In genomic region chr15:72670656-72671352, GRCh38 we compare ENCODE assay signal across 8 cellular contexts. TPM values are rescaled to one million over a fixed set of nuclear protein-coding genes. Genes with fewer than 3 reads are reported as not detected.
DNase-seq lines count a peak whose midpoint lies in the region; ATAC-seq and TF ChIP-seq lines count a peak whose summit lies in the region.
"Not testable (repeated sequence)": the region's sequence is repeated elsewhere in the genome, so short reads cannot be mapped to it uniquely, and the experiment has no call there.

No MANE protein-coding gene starts in this region.

- TF ChIP-seq CTCF in adrenal gland (IDR thresholded peaks at IDR 0.05), result peak; percentile 65 to 91 (median 83)
- peak; percentile 82 for TF ChIP-seq CTCF in cardiac muscle cell (IDR thresholded peaks at IDR 0.05; ENCODE audit: low read depth, low read length)
- TF ChIP-seq CTCF in neural progenitor cell (IDR thresholded peaks at IDR 0.05), result peak; percentile 69

- not testable (repeated sequence) for H3K9ac ChIP-seq in neural progenitor cell

- H3K9me3 ChIP-seq in adrenal gland (replicated peaks in 1 of 3); cardiac muscle cell (ENCODE audit: low read depth); neural progenitor cell (ENCODE audit: low read depth): not testable (repeated sequence)

- in situ Hi-C loops in Caki2 (cut with HindIII; ENCODE audit: low pct_unique_long_range_greater_than_20kb, low sequenced_read_pairs), result not testable (repeated sequence)

- not testable (repeated sequence) for H3K27ac Mint-ChIP-seq in neural progenitor cell

- not testable (repeated sequence) for H3K4me1 ChIP-seq in adrenal gland (replicated peaks in 1 of 2); cardiac muscle cell (ENCODE audit: low read depth); neural progenitor cell

- not testable (repeated sequence) for H3K36me3 Mint-ChIP-seq in neural progenitor cell

- intact Hi-C loops in adrenal gland (cut with DNase I), result loop anchor here in 1 of 2 donors (10.0 kb wide), 1 partner anchor 76 kb away; no protein-coding TSS in a partner anchor

- H3K4me2 ChIP-seq in neural progenitor cell, result peak overlapping the region; percentile 75

- not testable (repeated sequence) for H4K20me1 ChIP-seq in neural progenitor cell (ENCODE audit: low read depth)

- H3K4me3 ChIP-seq in adrenal gland (peak overlapping the region in 1 of 4 donors; percentile 22), cardiac muscle cell (peak overlapping the region; percentile 12), neural progenitor cell (peak overlapping the region; percentile 40)

- peak; percentile 90 for DNase-seq in Caki2 (ENCODE audit: low read depth)
- peak; percentile 37 for DNase-seq in T-helper 22 cell (ENCODE audit: low read depth)
- DNase-seq in adrenal gland, result peak; percentile 80 to 94 (median 88)
- DNase-seq in cardiac muscle cell (ENCODE audit: low read depth in 1 of 2, low spot score in 1 of 2), result peak; percentile 65 to 87
- DNase-seq in neural progenitor cell (ENCODE audit: low spot score), result peak; percentile 89
- DNase-seq in stimulated activated CD8-positive, alpha-beta memory T cell treated with anti-CD3 and anti-CD28 coated beads, Interleukin-4, amount 100 ng/mL, for 48 hours, result peak; percentile 82

- not testable (repeated sequence) for H3K79me2 ChIP-seq in neural progenitor cell (ENCODE audit: low read depth)

- peaks cover 11% of the 10 kb centered on the region for H3K4me1 Mint-ChIP-seq in neural progenitor cell

- not testable (repeated sequence) for H3K27me3 ChIP-seq in adrenal gland, cardiac muscle cell, neural progenitor cell

- not testable (repeated sequence) for H3K9me3 Mint-ChIP-seq in neural progenitor cell

- not testable (repeated sequence) for H3K36me3 ChIP-seq in adrenal gland (replicated peaks in 1 of 2); cardiac muscle cell; neural progenitor cell

- peak in 1 of 2 donors; percentile 15 for TF ChIP-seq POLR2A in adrenal gland (IDR thresholded peaks at IDR 0.05)

- peak overlapping the region in 2 of 5 donors; percentile 32 to 69 for H3K27ac ChIP-seq in adrenal gland
- not testable (repeated sequence) for H3K27ac ChIP-seq in cardiac muscle cell, neural progenitor cell

- ATAC-seq in GM21367 (IDR thresholded peaks at IDR 0.05; ENCODE audit: unreplicated experiment) (peak; percentile 71), HG03520 (IDR thresholded peaks at IDR 0.05; ENCODE audit: unreplicated experiment) (peak; percentile 67)

- not testable (repeated sequence) for H3K27me3 Mint-ChIP-seq in neural progenitor cell (ENCODE audit: insufficient read depth, low read depth)

- H3F3A ChIP-seq in neural progenitor cell (ENCODE audit: low read depth), result not testable (repeated sequence)

- 0 to 7% (median 4%) methylated on average over 4 to 8 of the region's 8 CpGs for WGBS in adrenal gland, 4 donors

- H3K4me3 Mint-ChIP-seq in neural progenitor cell, result peak overlapping the region; percentile 85

- peak overlapping the region; percentile 74 for H2AFZ ChIP-seq in neural progenitor cell (replicated peaks)

RNA-seq across cellular contexts. Expression of gene HIGD2B, which starts 15.2 kb away (rescaled TPM):
- not detected in 2 replicates for total RNA-seq in Caki2 (2014; rRNA removed; shearing (Covaris generic); ENCODE audit: low replicate concordance)
- total RNA-seq in adrenal gland (not detected), cardiac muscle cell (not detected in 2 replicates), neural progenitor cell (ENCODE audit: low replicate concordance) (not detected in 2 replicates)
- polyA plus RNA-seq in adrenal gland (under 1 TPM in 1 of 3 donors, not detected in 2; 0.10 TPM), cardiac muscle cell (0.99 TPM in 1 of 2 replicates, not detected in the other)

RNA-seq across cellular contexts. Expression of gene BBS4, which starts 15.2 kb away (rescaled TPM):
- 17.4 and 21.2 TPM in 2 replicates for total RNA-seq in Caki2 (2014; rRNA removed; shearing (Covaris generic); ENCODE audit: low replicate concordance)
- 10 to 100 TPM; 14.4 to 35.0 (median 23.5) TPM for total RNA-seq in adrenal gland
- 10 to 100 TPM; 13.6 to 30.5 (median 15.8) TPM for polyA plus RNA-seq in adrenal gland
- total RNA-seq in cardiac muscle cell, result 42.8 and 86.8 TPM in 2 replicates
- polyA plus RNA-seq in cardiac muscle cell, result 37.9 and 50.0 TPM in 2 replicates
- total RNA-seq in neural progenitor cell (ENCODE audit: low replicate concordance), result 54.1 and 57.5 TPM in 2 replicates

RNA-seq across cellular contexts. Expression of gene GOLGA6B, which starts 16.3 kb away (rescaled TPM):
- not detected in 2 replicates for total RNA-seq in Caki2 (2014; rRNA removed; shearing (Covaris generic); ENCODE audit: low replicate concordance)
- total RNA-seq in adrenal gland, result under 1 TPM in 1 of 8 donors, not detected in 7; 0.11 TPM
- polyA plus RNA-seq in adrenal gland, result not detected
- total RNA-seq in cardiac muscle cell, result 0.80 TPM in 1 of 2 replicates, not detected in the other
- 0.32 TPM in 1 of 2 replicates, not detected in the other for polyA plus RNA-seq in cardiac muscle cell
- not detected in 2 replicates for total RNA-seq in neural progenitor cell (ENCODE audit: low replicate concordance)

Comparison
In these comparisons a context has a peak if more than half of its experiments do, and no peak if none do; other contexts are left out.
1. DNase-seq: peak in every context shown above with its lines; median percentile 90 in Caki2; 89 in neural progenitor cell; 88 in adrenal gland; 82 in stimulated activated CD8-positive, alpha-beta memory T cell treated with anti-CD3 and anti-CD28 coated beads, Interleukin-4, amount 100 ng/mL, for 48 hours; 76 in cardiac muscle cell; 37 in T-helper 22 cell.